In the genomic region with DNA sequence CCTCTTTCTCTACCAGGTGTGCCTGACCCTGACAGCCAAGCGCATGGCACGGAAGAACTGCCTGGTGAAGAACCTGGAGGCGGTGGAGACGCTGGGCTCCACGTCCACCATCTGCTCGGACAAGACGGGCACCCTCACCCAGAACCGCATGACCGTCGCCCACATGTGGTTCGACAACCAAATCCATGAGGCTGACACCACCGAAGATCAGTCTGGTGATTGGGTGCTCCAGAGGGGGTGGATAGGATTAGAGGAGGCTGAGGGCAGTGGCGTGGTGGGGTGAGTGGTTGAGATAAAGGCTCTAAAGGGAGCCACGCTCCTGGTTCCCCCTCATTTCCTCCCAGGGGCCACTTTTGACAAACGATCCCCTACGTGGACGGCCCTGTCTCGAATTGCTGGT, we compare ENCODE assay signal across 15 cellular contexts. TPM values are rescaled to one million over a fixed set of nuclear protein-coding genes. Genes with fewer than 3 reads are reported as not detected.
DNase-seq lines count a peak whose midpoint lies in the region; ATAC-seq and TF ChIP-seq lines count a peak whose summit lies in the region.
"Had no signal": no experiment of that assay in that cellular context is flagged by ENCODE, and none has a peak within 500 bp of the region (broad histone marks: within the 10 kb centered on the region; RNA-seq: fewer than 3 reads in every experiment).

No MANE protein-coding gene starts in this region.

- WGBS in heart right ventricle, 2 donors, result 78 to 89% methylated on average over 18 of the region's 18 CpGs
- WGBS in gastroesophageal sphincter (ENCODE audit: low coverage in 1 of 2), 2 donors, result 91 to 100% methylated on average over 3 to 10 of the region's 18 CpGs

- H3K27me3 Mint-ChIP-seq in activated T-helper 1 cell treated with anti-CD3 and anti-CD28 coated beads, Interleukin-12 subunit alpha, Interleukin-12 subunit beta, Interleukin-2, Interleukin-4 antibody, amounts not matched to agents 30 ng/mL and 10 ng/mL and 1 ng/mL, durations not matched to agents 14 hours and 24 hours and 36 hours (ENCODE audit: insufficient read depth), result peaks cover 24% of the 10 kb centered on the region

- no peaks in the 10 kb centered on the region for H3K9me3 ChIP-seq in heart right ventricle
- no peaks in the 10 kb centered on the region for H3K9me3 ChIP-seq in gastroesophageal sphincter
- H3K9me3 ChIP-seq in gastrocnemius medialis, result no peaks in the 10 kb centered on the region
- no peaks in the 10 kb centered on the region for H3K9me3 ChIP-seq in upper lobe of right lung

- TF ChIP-seq CTCF in heart right ventricle (IDR thresholded peaks at IDR 0.05) (no peak), gastroesophageal sphincter (IDR thresholded peaks at IDR 0.05) (no peak), gastrocnemius medialis (IDR thresholded peaks at IDR 0.05 in 4 of 5, conservative IDR thresholded peaks at IDR 0.05 in 1 of 5) (no peak), upper lobe of right lung (IDR thresholded peaks at IDR 0.05) (no peak)

- H3K9me3 Mint-ChIP-seq in activated T-helper 1 cell treated with anti-CD3 and anti-CD28 coated beads, Interleukin-12 subunit alpha, Interleukin-12 subunit beta, Interleukin-2, Interleukin-4 antibody, amounts not matched to agents 30 ng/mL and 10 ng/mL and 1 ng/mL, durations not matched to agents 14 hours and 24 hours and 36 hours, result no peaks in the 10 kb centered on the region

- H3K4me3 Mint-ChIP-seq in activated T-helper 1 cell treated with anti-CD3 and anti-CD28 coated beads, Interleukin-12 subunit alpha, Interleukin-12 subunit beta, Interleukin-2, Interleukin-4 antibody, amounts not matched to agents 30 ng/mL and 10 ng/mL and 1 ng/mL, durations not matched to agents 14 hours and 24 hours and 36 hours, result no peak overlapping the region

- no peaks in the 10 kb centered on the region for H3K4me1 Mint-ChIP-seq in activated T-helper 1 cell treated with anti-CD3 and anti-CD28 coated beads, Interleukin-12 subunit alpha, Interleukin-12 subunit beta, Interleukin-2, Interleukin-4 antibody, amounts not matched to agents 30 ng/mL and 10 ng/mL and 1 ng/mL, durations not matched to agents 14 hours and 24 hours and 36 hours (ENCODE audit: low read depth)

- H3K36me3 ChIP-seq in heart right ventricle (peaks cover 0 to 91% (median 4%) of the 10 kb centered on the region in 9 donors), gastroesophageal sphincter (peaks cover 0 to 86% of the 10 kb centered on the region in 2 donors), gastrocnemius medialis (peaks cover 0 to 57% of the 10 kb centered on the region in 2 donors), upper lobe of right lung (no peaks in the 10 kb centered on the region)

- no peak for DNase-seq in heart right ventricle
- DNase-seq in left ventricle myocardium superior, result no peak
- DNase-seq in gastrocnemius medialis, result no peak
- peak; percentile 53 for DNase-seq in upper lobe of right lung
- DNase-seq in sciatic nerve (ENCODE audit: low spot score), result no peak
- DNase-seq in HUDEP-2 (lab: John Stamatoyannopoulos, UW; ENCODE audit: unreplicated experiment in 76 of 76), result no peak
- no peak for DNase-seq in activated T-helper 1 cell treated with anti-CD3 and anti-CD28 coated beads, Interleukin-12 subunit alpha, Interleukin-12 subunit beta, Interleukin-2, Interleukin-4 antibody, amounts not matched to agents 30 ng/mL and 10 ng/mL and 1 ng/mL, durations not matched to agents 14 hours and 24 hours and 36 hours (ENCODE audit: low spot score)
- DNase-seq: DMS153, NCI-H2107, NCI-H526 treated with DMSO at 0.1 percent for 48 hours had no signal

- TF ChIP-seq EP300 in gastroesophageal sphincter (IDR thresholded peaks at IDR 0.05), result no peak

- no peaks in the 10 kb centered on the region for H3K27me3 ChIP-seq in heart right ventricle
- H3K27me3 ChIP-seq in gastroesophageal sphincter, result no peaks in the 10 kb centered on the region
- no peaks in the 10 kb centered on the region for H3K27me3 ChIP-seq in gastrocnemius medialis
- H3K27me3 ChIP-seq in upper lobe of right lung, result no peaks in the 10 kb centered on the region

- ATAC-seq in heart right ventricle (no peak), left ventricle myocardium superior (no peak), gastroesophageal sphincter (no peak), gastrocnemius medialis (no peak), upper lobe of right lung (no peak), sciatic nerve (no peak)

- H3K4me3 ChIP-seq in heart right ventricle, result no peak overlapping the region
- no peak overlapping the region for H3K4me3 ChIP-seq in gastroesophageal sphincter
- peak overlapping the region; percentile 9 to 41 (median 38) for H3K4me3 ChIP-seq in gastrocnemius medialis
- no peak overlapping the region for H3K4me3 ChIP-seq in upper lobe of right lung

- H3K27ac Mint-ChIP-seq in activated T-helper 1 cell treated with anti-CD3 and anti-CD28 coated beads, Interleukin-12 subunit alpha, Interleukin-12 subunit beta, Interleukin-2, Interleukin-4 antibody, amounts not matched to agents 30 ng/mL and 10 ng/mL and 1 ng/mL, durations not matched to agents 14 hours and 24 hours and 36 hours, result no peak overlapping the region

- no peak for TF ChIP-seq POLR2A in gastroesophageal sphincter (IDR thresholded peaks at IDR 0.05)
- no peak for TF ChIP-seq POLR2A in gastrocnemius medialis (IDR thresholded peaks at IDR 0.05)

- intact Hi-C loops in heart right ventricle (cut with DNase I) (no loop called here), left ventricle myocardium superior (cut with micrococcal nuclease) (no loop called here), gastrocnemius medialis (cut with DNase I; ENCODE audit: low total_unique reads) (no loop called here), upper lobe of right lung (cut with DNase I) (no loop called here), sciatic nerve (cut with DNase I) (no loop called here)
- intact Hi-C loops in activated T-helper 1 cell treated with anti-CD3 and anti-CD28 coated beads, Interleukin-12 subunit alpha, Interleukin-12 subunit beta, Interleukin-2, Interleukin-4 antibody, amounts not matched to agents 30 ng/mL and 10 ng/mL and 1 ng/mL, durations not matched to agents 14 hours and 24 hours and 36 hours (cut with micrococcal nuclease), result no loop called here

- in situ Hi-C loops in gastrocnemius medialis (cut with MboI; ENCODE audit: low sequenced_read_pairs in 4 of 4), result no loop called here

- peak overlapping the region; percentile 37 to 88 (median 70) for H3K27ac ChIP-seq in heart right ventricle
- peak overlapping the region; percentile 49 to 88 (median 84) for H3K27ac ChIP-seq in gastroesophageal sphincter
- peak overlapping the region; percentile 92 to 100 (median 98) for H3K27ac ChIP-seq in gastrocnemius medialis
- H3K27ac ChIP-seq in upper lobe of right lung, result no peak overlapping the region
- H3K27ac ChIP-seq: C4-2B had no signal

- H3K36me3 Mint-ChIP-seq in activated T-helper 1 cell treated with anti-CD3 and anti-CD28 coated beads, Interleukin-12 subunit alpha, Interleukin-12 subunit beta, Interleukin-2, Interleukin-4 antibody, amounts not matched to agents 30 ng/mL and 10 ng/mL and 1 ng/mL, durations not matched to agents 14 hours and 24 hours and 36 hours (ENCODE audit: low read depth), result no peaks in the 10 kb centered on the region

- H3K4me1 ChIP-seq in heart right ventricle (peaks cover 0 to 92% (median 52%) of the 10 kb centered on the region in 9 donors), gastroesophageal sphincter (peaks cover 7 to 82% (median 9%) of the 10 kb centered on the region in 3 donors), gastrocnemius medialis (peaks cover 91 to 93% of the 10 kb centered on the region in 2 donors), upper lobe of right lung (peaks cover 7% of the 10 kb centered on the region)

RNA-seq across cellular contexts. Expression of gene ATP1A2, which starts 13.1 kb away (rescaled TPM):
- total RNA-seq in heart right ventricle (100 to 1,000 TPM; 108 to 342 (median 207) TPM), left ventricle myocardium superior (243 TPM), gastroesophageal sphincter (100 to 1,000 TPM; 100 to 348 (median 142) TPM), gastrocnemius medialis (100 to 1,000 TPM; 281 to 710 (median 413) TPM), upper lobe of right lung (5.6 TPM), sciatic nerve (136 TPM)
- 10 to 100 TPM; 14.2 to 83.8 TPM for polyA plus RNA-seq in heart right ventricle
- total RNA-seq in activated T-helper 1 cell treated with anti-CD3 and anti-CD28 coated beads, Interleukin-12 subunit alpha, Interleukin-12 subunit beta, Interleukin-2, Interleukin-4 antibody, amounts not matched to agents 30 ng/mL and 10 ng/mL and 1 ng/mL, durations not matched to agents 14 hours and 24 hours and 36 hours, result not detected in 2 replicates
- total RNA-seq: HT1080, PC-3 had no signal

RNA-seq across cellular contexts. Expression of gene ATP1A4, which starts 22.8 kb away (rescaled TPM):
- total RNA-seq in heart right ventricle (1 to 10 TPM in 1 of 10 donors, under 1 TPM in 4, not detected in 5; 0.14 to 1.5 (median 0.50) TPM), left ventricle myocardium superior (not detected), gastroesophageal sphincter (under 1 TPM in 1 of 4 donors, not detected in 3; 0.47 TPM), gastrocnemius medialis (under 1 TPM in 2 of 4 donors, not detected in 2; 0.07 to 0.47 TPM), upper lobe of right lung (0.96 TPM), sciatic nerve (1.2 TPM)
- under 1 TPM; 0.04 to 0.29 TPM for polyA plus RNA-seq in heart right ventricle
- not detected in 2 replicates for total RNA-seq in activated T-helper 1 cell treated with anti-CD3 and anti-CD28 coated beads, Interleukin-12 subunit alpha, Interleukin-12 subunit beta, Interleukin-2, Interleukin-4 antibody, amounts not matched to agents 30 ng/mL and 10 ng/mL and 1 ng/mL, durations not matched to agents 14 hours and 24 hours and 36 hours
- total RNA-seq: A172, HT1080 had no signal

RNA-seq across cellular contexts. Expression of gene IGSF8, which starts 30.2 kb away (rescaled TPM):
- 10 to 100 TPM; 17.0 to 42.2 (median 20.6) TPM for total RNA-seq in heart right ventricle
- polyA plus RNA-seq in heart right ventricle, result 10 to 100 TPM; 13.4 to 27.1 TPM
- 19.2 TPM for total RNA-seq in left ventricle myocardium superior
- 10 to 100 TPM; 17.1 to 23.0 (median 19.4) TPM for total RNA-seq in gastroesophageal sphincter
- 10 to 100 TPM in 1 of 4 donors, 1 to 10 TPM in 3; 3.4 to 12.8 (median 8.7) TPM for total RNA-seq in gastrocnemius medialis
- 37.5 TPM for total RNA-seq in upper lobe of right lung
- total RNA-seq in sciatic nerve, result 54.9 TPM
- total RNA-seq in activated T-helper 1 cell treated with anti-CD3 and anti-CD28 coated beads, Interleukin-12 subunit alpha, Interleukin-12 subunit beta, Interleukin-2, Interleukin-4 antibody, amounts not matched to agents 30 ng/mL and 10 ng/mL and 1 ng/mL, durations not matched to agents 14 hours and 24 hours and 36 hours, result 25.5 and 26.3 TPM in 2 replicates

RNA-seq across cellular contexts. Expression of gene KCNJ9, which starts 47.3 kb away (rescaled TPM):
- under 1 TPM in 3 of 10 donors, not detected in 7; 0.06 to 0.09 (median 0.07) TPM for total RNA-seq in heart right ventricle
- under 1 TPM in 1 of 2 donors, not detected in 1; 0.01 TPM for polyA plus RNA-seq in heart right ventricle
- not detected for total RNA-seq in left ventricle myocardium superior
- not detected for total RNA-seq in gastroesophageal sphincter
- not detected for total RNA-seq in gastrocnemius medialis
- total RNA-seq in upper lobe of right lung, result not detected
- total RNA-seq in sciatic nerve, result 0.18 TPM
- total RNA-seq in activated T-helper 1 cell treated with anti-CD3 and anti-CD28 coated beads, Interleukin-12 subunit alpha, Interleukin-12 subunit beta, Interleukin-2, Interleukin-4 antibody, amounts not matched to agents 30 ng/mL and 10 ng/mL and 1 ng/mL, durations not matched to agents 14 hours and 24 hours and 36 hours, result not detected in 2 replicates
- total RNA-seq: A172, HT1080, PC-3 had no signal

RNA-seq across cellular contexts. Expression of gene KCNJ10, which starts 58.7 kb away (rescaled TPM):
- total RNA-seq in heart right ventricle (1 to 10 TPM in 1 of 10 donors, not detected in 9; 1.9 TPM), left ventricle myocardium superior (not detected), gastroesophageal sphincter (not detected), gastrocnemius medialis (not detected), upper lobe of right lung (not detected), sciatic nerve (23.7 TPM)
- polyA plus RNA-seq in heart right ventricle, result under 1 TPM in 1 of 2 donors, not detected in 1; 0.09 TPM
- total RNA-seq in activated T-helper 1 cell treated with anti-CD3 and anti-CD28 coated beads, Interleukin-12 subunit alpha, Interleukin-12 subunit beta, Interleukin-2, Interleukin-4 antibody, amounts not matched to agents 30 ng/mL and 10 ng/mL and 1 ng/mL, durations not matched to agents 14 hours and 24 hours and 36 hours, result not detected in 2 replicates
- total RNA-seq: A172, HT1080 had no signal

Comparison
In these comparisons a context has a peak if more than half of its experiments do, and no peak if none do; other contexts are left out.
1. H3K4me3 ChIP-seq: peak in gastrocnemius medialis (4 of 4); none in heart right ventricle (0 of 10), gastroesophageal sphincter (0 of 2) and upper lobe of right lung (single experiment).
2. RNA of gene ATP1A2, which starts 13.1 kb away (total RNA-seq): 281 to 710 TPM in gastrocnemius medialis, 243 TPM in left ventricle myocardium superior (single experiment), 108 to 342 TPM in heart right ventricle, 100 to 348 TPM in gastroesophageal sphincter and 136 TPM in sciatic nerve (single experiment); 5.6 TPM in upper lobe of right lung (single experiment) and not detected in activated T-helper 1 cell treated with anti-CD3 and anti-CD28 coated beads, Interleukin-12 subunit alpha, Interleukin-12 subunit beta, Interleukin-2, Interleukin-4 antibody, amounts not matched to agents 30 ng/mL and 10 ng/mL and 1 ng/mL, durations not matched to agents 14 hours and 24 hours and 36 hours; every median in the first group is over 10 times any median in the second.